ENCODE assay signal across 10 cellular contexts in genomic region chr7:20299647-20300312, GRCh38. TPM values are rescaled to one million over a fixed set of nuclear protein-coding genes. Genes with fewer than 3 reads are reported as not detected.
A peak's percentile ranks its signal among the peaks of the same experiment; 100 is the strongest.
DNase-seq lines count a peak whose midpoint lies in the region; ATAC-seq and TF ChIP-seq lines count a peak whose summit lies in the region.
"Had no signal": no experiment of that assay in that cellular context is flagged by ENCODE, and none has a peak within 500 bp of the region (broad histone marks: within the 10 kb centered on the region; RNA-seq: fewer than 3 reads in every experiment).

No MANE protein-coding gene starts in this region.

- ATAC-seq in GM19452 (IDR thresholded peaks at IDR 0.05; ENCODE audit: unreplicated experiment) (peak; percentile 67), HG03175 (IDR thresholded peaks at IDR 0.05; ENCODE audit: unreplicated experiment) (peak; percentile 63)
- ATAC-seq in activated naive CD4-positive, alpha-beta T cell treated with anti-CD3 and anti-CD28 coated beads, Interleukin-2, amount 50 U/mL, for 72 hours, result no peak
- no peak for ATAC-seq in CD8-positive, alpha-beta T cell

- H3K27me3 Mint-ChIP-seq in CD8-positive, alpha-beta T cell (ENCODE audit: low read depth), result no peaks in the 10 kb centered on the region

- no peak for TF ChIP-seq POLR2A in adrenal gland (IDR thresholded peaks at IDR 0.05)

- H3K27ac Mint-ChIP-seq in activated naive CD4-positive, alpha-beta T cell treated with anti-CD3 and anti-CD28 coated beads, Interleukin-2, amount 50 U/mL, for 72 hours, result no peak overlapping the region
- H3K27ac Mint-ChIP-seq in CD8-positive, alpha-beta T cell, result no peak overlapping the region

- intact Hi-C loops in CD8-positive, alpha-beta T cell (cut with DNase I, micrococcal nuclease), result no loop called here
- intact Hi-C loops in adrenal gland (cut with DNase I), result no loop called here

- no peaks in the 10 kb centered on the region for H3K36me3 ChIP-seq in CD8-positive, alpha-beta T cell (ENCODE audit: insufficient read depth, low read length)
- H3K36me3 ChIP-seq in adrenal gland (replicated peaks in 1 of 2), result no peaks in the 10 kb centered on the region

- POLR2A ChIA-PET in CD8-positive, alpha-beta T cell (lab: Charles Lee), result interaction anchor here (0.7 kb wide), 1 partner anchor 15 kb away, joined by 3 read pairs; no protein-coding TSS in a partner anchor

- CTCF ChIA-PET in CD8-positive, alpha-beta T cell (lab: Charles Lee), result no interaction called here

- H3K27me3 ChIP-seq in CD8-positive, alpha-beta T cell (ENCODE audit: insufficient read depth, low read length), result no peaks in the 10 kb centered on the region
- H3K27me3 ChIP-seq in adrenal gland, result no peaks in the 10 kb centered on the region

- TF ChIP-seq CTCF in AG09319 (IDR thresholded peaks at IDR 0.05; ENCODE audit: low read depth, low read length) (no peak), coronary artery (IDR thresholded peaks at IDR 0.05) (no peak), adrenal gland (IDR thresholded peaks at IDR 0.05) (no peak)
- TF ChIP-seq CTCF in CD8-positive, alpha-beta T cell (IDR thresholded peaks at IDR 0.05), result no peak

- H3K27ac ChIP-seq in coronary artery, result peak overlapping the region in 1 of 2 donors; percentile 43
- H3K27ac ChIP-seq in CD8-positive, alpha-beta T cell (ENCODE audit: low read depth, low read length), result no peak overlapping the region
- peak overlapping the region in 1 of 5 donors; percentile 37 for H3K27ac ChIP-seq in adrenal gland

- H3K4me3 ChIP-seq in coronary artery, result peak overlapping the region; percentile 56
- H3K4me3 ChIP-seq in CD8-positive, alpha-beta T cell (ENCODE audit: low read depth, low read length), result no peak overlapping the region
- no peak overlapping the region for H3K4me3 ChIP-seq in adrenal gland

- H3K9me3 ChIP-seq in CD8-positive, alpha-beta T cell (ENCODE audit: low read length), result no peaks in the 10 kb centered on the region
- no peaks in the 10 kb centered on the region for H3K9me3 ChIP-seq in adrenal gland (replicated peaks in 1 of 3)

- WGBS in adrenal gland, 4 donors, result 87 to 90% (median 88%) methylated on average over 6 of the region's 6 CpGs

- DNase-seq in AG09319 (ENCODE audit: extremely low read depth, low read depth), result peak; percentile 30
- no peak for DNase-seq in coronary artery (ENCODE audit: low spot score)
- no peak for DNase-seq in stimulated activated CD4-positive, alpha-beta T cell treated with anti-CD3 and anti-CD28 coated beads, Interleukin-2, amount 100 ng/mL, for 24 hours
- DNase-seq in activated naive CD4-positive, alpha-beta T cell treated with anti-CD3 and anti-CD28 coated beads, Interleukin-2, amount 50 U/mL, for 72 hours (ENCODE audit: low spot score in 2 of 2), result no peak
- no peak for DNase-seq in CD8-positive, alpha-beta T cell
- DNase-seq in adrenal gland, result no peak
- DNase-seq: activated CD4-positive, alpha-beta T cell treated with anti-CD3 and anti-CD28 coated beads, Interleukin-2, amount 50 U/mL, for 4 hours; C1 segment of cervical spinal cord had no signal

- no peaks in the 10 kb centered on the region for H3K9me3 Mint-ChIP-seq in activated naive CD4-positive, alpha-beta T cell treated with anti-CD3 and anti-CD28 coated beads, Interleukin-2, amount 50 U/mL, for 72 hours
- peaks cover 4% of the 10 kb centered on the region for H3K9me3 Mint-ChIP-seq in CD8-positive, alpha-beta T cell

- H3K4me1 Mint-ChIP-seq in CD8-positive, alpha-beta T cell (ENCODE audit: low read depth), result no peaks in the 10 kb centered on the region

- H3K36me3 Mint-ChIP-seq in activated naive CD4-positive, alpha-beta T cell treated with anti-CD3 and anti-CD28 coated beads, Interleukin-2, amount 50 U/mL, for 72 hours, result no peaks in the 10 kb centered on the region
- H3K36me3 Mint-ChIP-seq in CD8-positive, alpha-beta T cell, result no peaks in the 10 kb centered on the region

- no peaks in the 10 kb centered on the region for H3K4me1 ChIP-seq in CD8-positive, alpha-beta T cell (ENCODE audit: insufficient read depth, low read length)
- H3K4me1 ChIP-seq in adrenal gland (replicated peaks in 1 of 2), result no peaks in the 10 kb centered on the region

- no peak overlapping the region for H3K4me3 Mint-ChIP-seq in CD8-positive, alpha-beta T cell

RNA-seq across cellular contexts. Expression of gene ITGB8, which starts 30.9 kb away (rescaled TPM):
- under 1 TPM in 1 of 2 donors, not detected in 1; 0.02 TPM for total RNA-seq in activated naive CD4-positive, alpha-beta T cell treated with anti-CD3 and anti-CD28 coated beads, Interleukin-2, amount 50 U/mL, for 72 hours
- total RNA-seq in CD8-positive, alpha-beta T cell, result not detected
- total RNA-seq in adrenal gland, result 10 to 100 TPM in 3 of 8 donors, 1 to 10 TPM in 5; 3.1 to 16.4 (median 9.0) TPM
- 1 to 10 TPM; 1.1 to 4.3 (median 1.4) TPM for polyA plus RNA-seq in adrenal gland

Comparison
In these comparisons a context has a peak if more than half of its experiments do, and no peak if none do; other contexts are left out.
1. ATAC-seq: peak in GM19452 (single experiment) and HG03175 (single experiment); none in activated naive CD4-positive, alpha-beta T cell treated with anti-CD3 and anti-CD28 coated beads, Interleukin-2, amount 50 U/mL, for 72 hours (0 of 2) and CD8-positive, alpha-beta T cell (single experiment).